ENCODE assay signal across 9 cellular contexts in genomic region chr11:15073361-15074205, GRCh38. TPM values are rescaled to one million over a fixed set of nuclear protein-coding genes. Genes with fewer than 3 reads are reported as not detected.
DNase-seq lines count a peak whose midpoint lies in the region; ATAC-seq and TF ChIP-seq lines count a peak whose summit lies in the region.
"Had no signal": no experiment of that assay in that cellular context is flagged by ENCODE, and none has a peak within 500 bp of the region (broad histone marks: within the 10 kb centered on the region; RNA-seq: fewer than 3 reads in every experiment).

TSS of gene CALCB (plus strand) at chr11:15073593. CDS start at chr11:15074719, 1,126 bp downstream.

- H3K9me3 ChIP-seq in NT2/D1 (ENCODE audit: insufficient read depth, low read length) = no peaks in the 10 kb centered on the region; the same call in 1 of the 2 replicates
- peaks cover 3 to 16% (median 9%) of the 10 kb centered on the region in 4 donors for H3K9me3 ChIP-seq in stomach

- H3K36me3 ChIP-seq in NT2/D1 (ENCODE audit: insufficient read depth, insufficient read length, low read length) = no peaks in the 10 kb centered on the region
- no peaks in the 10 kb centered on the region for H3K36me3 ChIP-seq in brain microvascular endothelial cell (replicated peaks)
- no peaks in the 10 kb centered on the region for H3K36me3 ChIP-seq in stomach

- no peak for TF ChIP-seq POLR2A in stomach (IDR thresholded peaks at IDR 0.05)

- H3K4me3 ChIP-seq in NT2/D1 (ENCODE audit: insufficient read length, low read depth) (peak within 1 kb of the TSS; percentile 54), brain microvascular endothelial cell (ENCODE audit: low read depth, low read length) (peak within 1 kb of the TSS; percentile 38), stomach (peak within 1 kb of the TSS; percentile 28 to 48 (median 37))

- TF ChIP-seq CTCF in brain microvascular endothelial cell (IDR thresholded peaks at IDR 0.05; ENCODE audit: low read depth, low read length, missing control alignments) = no peak
- no peak for TF ChIP-seq CTCF in stomach (IDR thresholded peaks at IDR 0.05)

- no peak within 1 kb of the TSS for H3K27ac ChIP-seq in brain microvascular endothelial cell
- no peak within 1 kb of the TSS for H3K27ac ChIP-seq in stomach

- peak within 1 kb of the TSS; percentile 42 for H3K9ac ChIP-seq in NT2/D1 (ENCODE audit: insufficient read length, low read depth)

- 1 to 7% (median 3%) methylated on average over 48 to 60 of the region's 60 CpGs for WGBS in stomach, 5 donors

- ATAC-seq in HG03095 (IDR thresholded peaks at IDR 0.05; ENCODE audit: unreplicated experiment) = no peak
- ATAC-seq in GM21825 (IDR thresholded peaks at IDR 0.05; ENCODE audit: unreplicated experiment) = no peak
- no peak for ATAC-seq in activated CD4-positive, CD25-positive, alpha-beta regulatory T cell treated with anti-CD3 and anti-CD28 coated beads, Interleukin-2, amount 50 U/mL, for 24 hours

- H3K4me1 ChIP-seq in NT2/D1 (ENCODE audit: insufficient read depth, insufficient read length) (no peaks in the 10 kb centered on the region), stomach (peaks cover 15 to 23% (median 22%) of the 10 kb centered on the region in 4 donors)

- no peak for TF ChIP-seq EP300 in stomach (IDR thresholded peaks at IDR 0.05)

- intact Hi-C loops in stomach (cut with DNase I; ENCODE audit: low total_unique reads) = loop anchor here (10.0 kb wide), 2 partner anchors 159 to 279 kb away; no protein-coding TSS in a partner anchor

- H3K27me3 ChIP-seq in NT2/D1 (ENCODE audit: insufficient read depth, insufficient read length) (peaks cover 31% of the 10 kb centered on the region), brain microvascular endothelial cell (replicated peaks) (peaks cover 16% of the 10 kb centered on the region), stomach (peaks cover 0 to 55% (median 39%) of the 10 kb centered on the region in 3 donors)

- in situ Hi-C loops in brain microvascular endothelial cell (cut with HindIII; ENCODE audit: low pct_ligation_motif_present, low sequenced_read_pairs) = no loop called here

- peak; percentile 53 for DNase-seq in GM03348 (ENCODE audit: low spot score)
- no peak for DNase-seq in NT2/D1 (ENCODE audit: low read depth, low spot score)
- DNase-seq in brain microvascular endothelial cell = no peak
- DNase-seq in kidney tubule cell (ENCODE audit: low spot score) = peak; percentile 34
- DNase-seq in stomach = no peak

RNA-seq across cellular contexts. Expression of gene CALCB, which starts in this region (rescaled TPM):
- under 1 TPM in 1 of 5 donors, not detected in 4; 0.43 TPM for total RNA-seq in stomach
- polyA plus RNA-seq in stomach = under 1 TPM in 1 of 3 donors, not detected in 2; 0.12 TPM
- total RNA-seq: myocyte had no signal

Comparison
In these comparisons a context has a peak if more than half of its experiments do, and no peak if none do; other contexts are left out.
1. DNase-seq: peak in GM03348 (single experiment) and kidney tubule cell (single experiment); none in NT2/D1 (single experiment), brain microvascular endothelial cell (single experiment) and stomach (single experiment).
2. Peak in every context shown above with its lines, with median percentiles within 50 percentile points of each other: H3K4me3 ChIP-seq.